In the genomic region with DNA sequence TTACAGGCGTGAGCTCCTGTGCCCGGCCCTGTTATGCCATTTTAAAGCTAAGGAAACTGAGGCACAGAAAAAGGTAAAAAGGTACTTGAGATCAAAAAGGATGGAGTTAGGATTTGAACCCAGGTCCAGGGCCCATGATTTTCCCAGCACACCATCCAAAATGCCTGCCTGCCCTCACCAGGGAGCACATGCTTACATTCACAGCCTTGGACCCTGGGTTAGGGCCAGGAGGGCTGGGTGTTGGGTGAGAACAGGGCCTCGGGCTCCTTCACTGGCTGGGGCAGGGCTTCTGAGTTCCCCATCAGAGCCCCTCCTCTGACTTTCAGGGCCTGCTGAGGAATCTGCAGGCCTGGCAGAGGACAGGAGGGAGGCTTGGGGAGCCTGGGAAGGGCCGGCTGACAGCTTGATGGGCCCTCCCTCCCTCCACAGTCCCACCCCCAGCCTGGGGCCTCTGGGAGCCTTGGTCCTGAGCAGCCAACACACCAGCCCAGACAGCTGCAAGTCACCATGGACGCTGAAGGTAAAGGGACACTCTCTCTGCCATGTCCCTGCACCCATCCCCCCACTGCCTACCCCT, we compare ENCODE assay signal across 8 cellular contexts. TPM values are rescaled to one million over a fixed set of nuclear protein-coding genes. Genes with fewer than 3 reads are reported as not detected.
DNase-seq lines count a peak whose midpoint lies in the region; ATAC-seq and TF ChIP-seq lines count a peak whose summit lies in the region.

TSS of gene QPRT (plus strand) at position 490 of the 577 bp plus-strand sequence. CDS start at position 508, 18 bp downstream.

- intact Hi-C loops in dorsolateral prefrontal cortex (cut with DNase I), result no loop called here
- intact Hi-C loops in lower lobe of right lung (cut with DNase I), result no loop called here
- intact Hi-C loops in transverse colon (cut with DNase I; ENCODE audit: low total_unique reads), result no loop called here

- no peaks in the 10 kb centered on the region for H3K27me3 ChIP-seq in Peyer's patch
- no peaks in the 10 kb centered on the region for H3K27me3 ChIP-seq in dorsolateral prefrontal cortex
- no peaks in the 10 kb centered on the region for H3K27me3 ChIP-seq in lower lobe of right lung (ENCODE audit: low read depth)
- H3K27me3 ChIP-seq in transverse colon, result no peaks in the 10 kb centered on the region

- TF ChIP-seq POLR2A in Peyer's patch (IDR thresholded peaks at IDR 0.05), result no peak
- no peak for TF ChIP-seq POLR2A in transverse colon (IDR thresholded peaks at IDR 0.05)

- ATAC-seq in lower lobe of right lung, result peak; percentile 57 to 71
- no peak for ATAC-seq in HG03565 (IDR thresholded peaks at IDR 0.05; ENCODE audit: unreplicated experiment)
- ATAC-seq in GM19324 (IDR thresholded peaks at IDR 0.05; ENCODE audit: low FRiP score, unreplicated experiment), result no peak

- no peaks in the 10 kb centered on the region for H3K36me3 ChIP-seq in Peyer's patch
- H3K36me3 ChIP-seq in lower lobe of right lung, result no peaks in the 10 kb centered on the region
- H3K36me3 ChIP-seq in transverse colon, result no peaks in the 10 kb centered on the region

- peaks cover 0 to 21% (median 0%) of the 10 kb centered on the region in 4 donors for H3K4me1 ChIP-seq in Peyer's patch
- H3K4me1 ChIP-seq in lower lobe of right lung, result no peaks in the 10 kb centered on the region
- peaks cover 6 to 42% (median 24%) of the 10 kb centered on the region in 4 donors for H3K4me1 ChIP-seq in transverse colon

- TF ChIP-seq EP300 in transverse colon (IDR thresholded peaks at IDR 0.05; ENCODE audit: low read depth), result no peak

- H3K4me3 ChIP-seq in GM12865 (ENCODE audit: low read depth, low read length) (peak within 1 kb of the TSS; percentile 63), Peyer's patch (peak within 1 kb of the TSS; percentile 12 to 61 (median 39)), dorsolateral prefrontal cortex (peak within 1 kb of the TSS in 57 of 59 donors; percentile 10 to 67 (median 47)), lower lobe of right lung (peak within 1 kb of the TSS; percentile 42), transverse colon (peak within 1 kb of the TSS; percentile 10 to 50 (median 30))

- in situ Hi-C loops in transverse colon (cut with MboI; ENCODE audit: low pct_ligation_motif_present in 1 of 4, low pct_unique_long_range_greater_than_20kb in 1 of 4, low sequenced_read_pairs in 3 of 4), result loop anchor here in 1 of 4 donors (25.0 kb wide), 1 partner anchor 334 kb away; the partner anchor contains the start of genes C16orf92 and DOC2A

- H3K27ac ChIP-seq in Peyer's patch (peak within 1 kb of the TSS; percentile 61 to 86 (median 72)), dorsolateral prefrontal cortex (peak within 1 kb of the TSS in 54 of 59 donors; percentile 13 to 84 (median 68)), lower lobe of right lung (no peak within 1 kb of the TSS), transverse colon (peak within 1 kb of the TSS; percentile 83 to 85 (median 83))

- H3K9me3 ChIP-seq in Peyer's patch (no peaks in the 10 kb centered on the region), lower lobe of right lung (no peaks in the 10 kb centered on the region), transverse colon (no peaks in the 10 kb centered on the region)

- no peak for TF ChIP-seq CTCF in GM12865 (IDR thresholded peaks at IDR 0.05; ENCODE audit: insufficient read depth, low read depth, low read length, missing control alignments)
- TF ChIP-seq CTCF in Peyer's patch (IDR thresholded peaks at IDR 0.05), result no peak
- no peak for TF ChIP-seq CTCF in dorsolateral prefrontal cortex (IDR thresholded peaks at IDR 0.05 in 54 of 56, conservative IDR thresholded peaks at IDR 0.05 in 2 of 56; ENCODE audit: low read depth in 1 of 56, partially characterized antibody in 56 of 56)
- no peak for TF ChIP-seq CTCF in lower lobe of right lung (IDR thresholded peaks at IDR 0.05)
- TF ChIP-seq CTCF in transverse colon (IDR thresholded peaks at IDR 0.05), result no peak

- peak; percentile 81 for DNase-seq in A172 (ENCODE audit: low spot score)
- DNase-seq in GM12865 (ENCODE audit: low read depth), result peak; percentile 76
- peak in 2 of 3 donors; percentile 62 to 77 for DNase-seq in Peyer's patch
- peak in 5 of 10 donors; percentile 12 to 50 (median 43) for DNase-seq in dorsolateral prefrontal cortex
- no peak for DNase-seq in lower lobe of right lung
- peak; percentile 71 for DNase-seq in transverse colon

- WGBS in transverse colon (ENCODE audit: low coverage in 1 of 2), 2 donors, result 39% methylated on average over 5 of the region's 5 CpGs; no CpG with 5 or more reads in 1 of the 2 donors

RNA-seq across cellular contexts. Expression of gene QPRT, which starts in this region (rescaled TPM):
- 83.7 and 122 TPM in 2 replicates for total RNA-seq in A172 (2014; rRNA removed; shearing (Covaris generic))
- total RNA-seq in Peyer's patch, result 10 to 100 TPM; 40.4 to 96.3 (median 47.4) TPM
- 10 to 100 TPM; 10.1 to 29.5 (median 18.0) TPM for total RNA-seq in dorsolateral prefrontal cortex
- 11.0 TPM for total RNA-seq in lower lobe of right lung
- total RNA-seq in transverse colon, result 10 to 100 TPM; 14.3 to 65.8 (median 26.3) TPM

Comparison
In these comparisons a context has a peak if more than half of its experiments do, and no peak if none do; other contexts are left out.
1. ATAC-seq: peak in lower lobe of right lung (2 of 2); none in HG03565 (single experiment) and GM19324 (single experiment).
2. Peak in every context shown above with its lines, with median percentiles within 50 percentile points of each other: H3K4me3 ChIP-seq.